7 cellular contexts compared by ENCODE assay signal in the genomic region with DNA sequence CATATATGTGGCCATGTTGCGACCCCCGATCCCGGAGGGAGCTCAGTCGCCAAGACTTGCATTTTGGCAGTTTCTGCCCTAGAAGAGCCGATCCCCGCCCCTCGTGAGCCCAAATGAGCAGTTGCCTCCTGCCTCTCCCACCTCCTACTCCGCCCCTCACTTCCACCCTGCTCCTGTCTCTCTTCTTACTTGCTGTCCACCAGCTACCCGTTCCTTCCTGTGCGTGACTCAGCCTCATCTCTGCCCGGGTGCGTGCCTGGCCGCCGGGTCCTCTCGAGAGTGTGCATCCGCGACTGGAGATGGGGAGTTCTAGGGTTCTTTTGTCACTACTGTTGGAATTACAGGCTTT. TPM values are rescaled to one million over a fixed set of nuclear protein-coding genes. Genes with fewer than 3 reads are reported as not detected.
DNase-seq lines count a peak whose midpoint lies in the region; ATAC-seq and TF ChIP-seq lines count a peak whose summit lies in the region.

No MANE protein-coding gene starts in this region.

- ATAC-seq in HG02571 (IDR thresholded peaks at IDR 0.05; ENCODE audit: unreplicated experiment), result peak; percentile 75
- peak; percentile 83 to 87 for ATAC-seq in activated CD4-positive, CD25-positive, alpha-beta regulatory T cell treated with anti-CD3 and anti-CD28 coated beads, Interleukin-2, amount 50 U/mL, for 24 hours

- no peaks in the 10 kb centered on the region for H3K36me3 ChIP-seq in kidney epithelial cell (ENCODE audit: control insufficient read depth, insufficient read depth, low read length)

- peaks cover 2% of the 10 kb centered on the region for H3K27me3 ChIP-seq in kidney epithelial cell (ENCODE audit: control insufficient read depth, insufficient read depth, low read length)

- TF ChIP-seq CTCF in GM13976 (IDR thresholded peaks at IDR 0.05; ENCODE audit: borderline replicate concordance, control extremely low read depth, extremely low read depth, insufficient read depth, missing control alignments) (no peak), kidney epithelial cell (IDR thresholded peaks at IDR 0.05; ENCODE audit: insufficient read depth, low read length, poor library complexity, severe bottlenecking) (no peak)

- DNase-seq in GM13976 (ENCODE audit: low spot score) (peak; percentile 82), NAMALWA (ENCODE audit: low spot score) (peak; percentile 89), kidney epithelial cell (ENCODE audit: low read depth) (peak; percentile 61)
- peak; percentile 76 for DNase-seq in central memory CD4-positive, alpha-beta T cell
- DNase-seq in stimulated activated CD4-positive, alpha-beta T cell treated with anti-CD3 and anti-CD28 coated beads, Interleukin-1b, Interleukin-23, amount 100 ng/mL, for 24 hours (ENCODE audit: low read depth in 4 of 4, low spot score in 1 of 4), result peak; percentile 26 to 48 (median 31)

- H3K4me3 ChIP-seq in kidney epithelial cell (ENCODE audit: low read depth, low read length), result peak overlapping the region; percentile 99

- in situ Hi-C loops in GM13976 (cut with MboI; ENCODE audit: low sequenced_read_pairs, unreplicated experiment), result no loop called here

RNA-seq across cellular contexts. Expression of a gene that starts 0.6 kb away (rescaled TPM):
- total RNA-seq in kidney epithelial cell, result 76.7 and 83.3 TPM in 2 replicates

Comparison
In these comparisons a context has a peak if more than half of its experiments do, and no peak if none do; other contexts are left out.
1. Peak in every context shown above with its lines: DNase-seq, ATAC-seq and H3K4me3 ChIP-seq.
2. DNase-seq: peak in every context shown above with its lines; median percentile 89 in NAMALWA; 82 in GM13976; 76 in central memory CD4-positive, alpha-beta T cell; 61 in kidney epithelial cell; 31 in stimulated activated CD4-positive, alpha-beta T cell treated with anti-CD3 and anti-CD28 coated beads, Interleukin-1b, Interleukin-23, amount 100 ng/mL, for 24 hours.